2 cellular contexts compared by ENCODE assay signal in the genomic region with DNA sequence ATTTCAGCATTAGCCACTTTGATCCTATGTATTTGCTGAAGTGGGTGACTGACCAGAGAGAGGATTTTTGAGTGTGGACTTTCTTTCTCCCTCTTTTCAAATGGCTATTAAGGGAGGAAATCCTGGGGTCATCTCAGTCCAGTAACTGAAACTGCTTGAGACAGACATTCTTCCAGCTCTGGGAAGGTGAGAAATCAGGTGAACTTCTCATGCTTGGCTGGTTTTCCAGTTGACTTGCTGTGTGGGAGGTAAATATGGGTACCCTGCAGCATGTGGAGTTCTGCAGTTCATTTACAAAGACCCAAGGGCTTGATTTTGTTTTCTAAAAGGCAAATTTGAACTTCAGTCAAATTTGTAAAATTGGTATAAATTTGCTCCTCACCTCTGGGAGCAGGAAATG.
TF ChIP-seq lines count a peak whose summit lies in the region.

No MANE protein-coding gene starts in this region.

TF ChIP-seq in IMR-90, 13 proteins besides CTCF, POLR2A, EP300 and RAD21 (continued from another document):
- TF ChIP-seq, protein P1, sequence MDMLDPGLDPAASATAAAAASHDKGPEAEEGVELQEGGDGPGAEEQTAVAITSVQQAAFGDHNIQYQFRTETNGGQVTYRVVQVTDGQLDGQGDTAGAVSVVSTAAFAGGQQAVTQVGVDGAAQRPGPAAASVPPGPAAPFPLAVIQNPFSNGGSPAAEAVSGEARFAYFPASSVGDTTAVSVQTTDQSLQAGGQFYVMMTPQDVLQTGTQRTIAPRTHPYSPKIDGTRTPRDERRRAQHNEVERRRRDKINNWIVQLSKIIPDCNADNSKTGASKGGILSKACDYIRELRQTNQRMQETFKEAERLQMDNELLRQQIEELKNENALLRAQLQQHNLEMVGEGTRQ (IDR thresholded peaks at IDR 0.05; ENCODE audit: low read depth, low read length): no peak
- TF ChIP-seq RCOR1 (IDR thresholded peaks at IDR 0.05; ENCODE audit: insufficient replicate concordance, low read length) (no peak), RFX5 (IDR thresholded peaks at IDR 0.05; ENCODE audit: low read depth, low read length) (no peak), CHD1 (IDR thresholded peaks at IDR 0.05; ENCODE audit: low read depth, low read length) (no peak), MAZ (IDR thresholded peaks at IDR 0.05; ENCODE audit: borderline replicate concordance, low read depth, low read length) (no peak), FOS (IDR thresholded peaks at IDR 0.05; ENCODE audit: low read depth, low read length) (no peak)

TF ChIP-seq in WTC11, 78 proteins besides CTCF, POLR2A, EP300 and RAD21 (continued from another document):
- TF ChIP-seq, protein P2, sequence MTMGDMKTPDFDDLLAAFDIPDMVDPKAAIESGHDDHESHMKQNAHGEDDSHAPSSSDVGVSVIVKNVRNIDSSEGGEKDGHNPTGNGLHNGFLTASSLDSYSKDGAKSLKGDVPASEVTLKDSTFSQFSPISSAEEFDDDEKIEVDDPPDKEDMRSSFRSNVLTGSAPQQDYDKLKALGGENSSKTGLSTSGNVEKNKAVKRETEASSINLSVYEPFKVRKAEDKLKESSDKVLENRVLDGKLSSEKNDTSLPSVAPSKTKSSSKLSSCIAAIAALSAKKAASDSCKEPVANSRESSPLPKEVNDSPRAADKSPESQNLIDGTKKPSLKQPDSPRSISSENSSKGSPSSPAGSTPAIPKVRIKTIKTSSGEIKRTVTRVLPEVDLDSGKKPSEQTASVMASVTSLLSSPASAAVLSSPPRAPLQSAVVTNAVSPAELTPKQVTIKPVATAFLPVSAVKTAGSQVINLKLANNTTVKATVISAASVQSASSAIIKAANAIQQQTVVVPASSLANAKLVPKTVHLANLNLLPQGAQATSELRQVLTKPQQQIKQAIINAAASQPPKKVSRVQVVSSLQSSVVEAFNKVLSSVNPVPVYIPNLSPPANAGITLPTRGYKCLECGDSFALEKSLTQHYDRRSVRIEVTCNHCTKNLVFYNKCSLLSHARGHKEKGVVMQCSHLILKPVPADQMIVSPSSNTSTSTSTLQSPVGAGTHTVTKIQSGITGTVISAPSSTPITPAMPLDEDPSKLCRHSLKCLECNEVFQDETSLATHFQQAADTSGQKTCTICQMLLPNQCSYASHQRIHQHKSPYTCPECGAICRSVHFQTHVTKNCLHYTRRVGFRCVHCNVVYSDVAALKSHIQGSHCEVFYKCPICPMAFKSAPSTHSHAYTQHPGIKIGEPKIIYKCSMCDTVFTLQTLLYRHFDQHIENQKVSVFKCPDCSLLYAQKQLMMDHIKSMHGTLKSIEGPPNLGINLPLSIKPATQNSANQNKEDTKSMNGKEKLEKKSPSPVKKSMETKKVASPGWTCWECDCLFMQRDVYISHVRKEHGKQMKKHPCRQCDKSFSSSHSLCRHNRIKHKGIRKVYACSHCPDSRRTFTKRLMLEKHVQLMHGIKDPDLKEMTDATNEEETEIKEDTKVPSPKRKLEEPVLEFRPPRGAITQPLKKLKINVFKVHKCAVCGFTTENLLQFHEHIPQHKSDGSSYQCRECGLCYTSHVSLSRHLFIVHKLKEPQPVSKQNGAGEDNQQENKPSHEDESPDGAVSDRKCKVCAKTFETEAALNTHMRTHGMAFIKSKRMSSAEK (CRISPR knock-in tag; IDR thresholded peaks at IDR 0.05; ENCODE audit: borderline replicate concordance): no peak
